ENCODE assay signal across 9 cellular contexts in genomic region chr10:13708256-13708990, GRCh38.
A peak's percentile ranks its signal among the peaks of the same experiment; 100 is the strongest.
DNase-seq lines count a peak whose midpoint lies in the region; ATAC-seq and TF ChIP-seq lines count a peak whose summit lies in the region.
"Had no signal": no experiment of that assay in that cellular context is flagged by ENCODE, and none has a peak within 500 bp of the region (broad histone marks: within the 10 kb centered on the region; RNA-seq: fewer than 3 reads in every experiment).

No MANE protein-coding gene starts in this region.

- H2AFZ ChIP-seq in smooth muscle cell (ENCODE audit: low read depth), result peak overlapping the region; percentile 96

- ATAC-seq in GM21360 (IDR thresholded peaks at IDR 0.05; ENCODE audit: unreplicated experiment), result no peak

- H3F3A ChIP-seq in smooth muscle cell (ENCODE audit: low read depth), result peaks cover 17% of the 10 kb centered on the region

- H3K79me2 ChIP-seq in smooth muscle cell (ENCODE audit: low read depth), result no peaks in the 10 kb centered on the region

- peak overlapping the region; percentile 100 for H3K4me2 ChIP-seq in smooth muscle cell

- no peaks in the 10 kb centered on the region for H3K9me3 ChIP-seq in smooth muscle cell (replicated peaks; ENCODE audit: low read depth)

- H3K4me3 ChIP-seq in smooth muscle cell, result peak overlapping the region; percentile 76

- TF ChIP-seq CTCF in VCaP (conservative IDR thresholded peaks at IDR 0.05), result no peak
- TF ChIP-seq CTCF in smooth muscle cell (IDR thresholded peaks at IDR 0.05; ENCODE audit: borderline replicate concordance, insufficient read depth, poor library complexity, severe bottlenecking), result no peak

- WGBS in smooth muscle cell (ENCODE audit: low lambda C conversion rate), result 47% methylated on average over 8 of the region's 8 CpGs

- H3K27ac ChIP-seq in VCaP (peak overlapping the region; percentile 96), smooth muscle cell (ENCODE audit: low read depth) (peak overlapping the region; percentile 71)

- H3K27me3 ChIP-seq in smooth muscle cell (ENCODE audit: low read depth), result no peaks in the 10 kb centered on the region

- no peak overlapping the region for H3K9ac ChIP-seq in smooth muscle cell (ENCODE audit: low read depth)

- no peaks in the 10 kb centered on the region for H3K36me3 ChIP-seq in smooth muscle cell (ENCODE audit: low read depth)

- no peaks in the 10 kb centered on the region for H4K20me1 ChIP-seq in smooth muscle cell (ENCODE audit: low read depth)

- DNase-seq in DMS 273 (lab: John Stamatoyannopoulos, UW; ENCODE audit: unreplicated experiment) (peak; percentile 24), DMS 273 treated with DMSO at 0.1 percent for 48 hours (lab: John Stamatoyannopoulos, UW) (no peak), islet precursor cell (peak; percentile 97), smooth muscle cell (lab: John Stamatoyannopoulos, UW; ENCODE audit: unreplicated experiment) (no peak), DMS53 (lab: John Stamatoyannopoulos, UW) (no peak)
- DNase-seq in activated effector memory CD4-positive, alpha-beta T cell treated with Interleukin-2 at 50 U/mL for 16 hours, result no peak
- DNase-seq: 8988T had no signal

- H3K4me1 ChIP-seq in smooth muscle cell (ENCODE audit: low read depth), result peaks cover 35% of the 10 kb centered on the region

Comparison
In these comparisons a context has a peak if more than half of its experiments do, and no peak if none do; other contexts are left out.
1. DNase-seq: peak in DMS 273 (single experiment) and islet precursor cell (single experiment); none in DMS 273 treated with DMSO at 0.1 percent for 48 hours (single experiment), smooth muscle cell (single experiment), DMS53 (single experiment) and activated effector memory CD4-positive, alpha-beta T cell treated with Interleukin-2 at 50 U/mL for 16 hours (single experiment).